In genomic region chr16:1475552-1476114, GRCh38 we compare ENCODE assay signal across 8 cellular contexts.
DNase-seq lines count a peak whose midpoint lies in the region; ATAC-seq and TF ChIP-seq lines count a peak whose summit lies in the region.

No MANE protein-coding gene starts in this region.

- no peak for TF ChIP-seq CTCF in GM12864 (IDR thresholded peaks at IDR 0.05; ENCODE audit: low read depth, low read length, missing control alignments)
- TF ChIP-seq CTCF in RWPE2 (IDR thresholded peaks at IDR 0.05; ENCODE audit: poor library complexity, severe bottlenecking), result no peak
- no peak for TF ChIP-seq CTCF in fibroblast of mammary gland (conservative IDR thresholded peaks at IDR 0.05; ENCODE audit: control insufficient read depth, insufficient read depth, low read depth, low read length)
- no peak for TF ChIP-seq CTCF in retinal pigment epithelial cell (conservative IDR thresholded peaks at IDR 0.05; ENCODE audit: low read depth, low read length)

- H3K9me3 ChIP-seq in RWPE2 (ENCODE audit: severe bottlenecking), result peaks cover 3% of the 10 kb centered on the region

- H3K4me3 ChIP-seq in GM12864 (ENCODE audit: low read depth, low read length), result peak overlapping the region; percentile 88
- H3K4me3 ChIP-seq in RWPE2 (ENCODE audit: severe bottlenecking), result peak overlapping the region; percentile 71
- peak overlapping the region; percentile 60 for H3K4me3 ChIP-seq in fibroblast of mammary gland (ENCODE audit: control insufficient read depth, low read depth, low read length)
- peak overlapping the region; percentile 43 for H3K4me3 ChIP-seq in retinal pigment epithelial cell (ENCODE audit: low read length)

- H3K36me3 ChIP-seq in RWPE2 (ENCODE audit: low read depth), result no peaks in the 10 kb centered on the region

- DNase-seq in GM12864 (ENCODE audit: low read depth) (no peak), RWPE2 (ENCODE audit: low spot score) (no peak), fibroblast of mammary gland (ENCODE audit: low read depth) (no peak), retinal pigment epithelial cell (ENCODE audit: low read depth) (no peak), SKM-1 (lab: John Stamatoyannopoulos, UW; ENCODE audit: unreplicated experiment) (no peak)

- peak overlapping the region; percentile 30 for H3K27ac ChIP-seq in RWPE2 (ENCODE audit: poor library complexity, severe bottlenecking)

- H3K27me3 ChIP-seq in RWPE2 (ENCODE audit: insufficient read depth, poor library complexity, severe bottlenecking), result no peaks in the 10 kb centered on the region

- ATAC-seq in RWPE2 (ENCODE audit: low read depth) (no peak; the same call in 2 of the 3 replicates), HG03378 (IDR thresholded peaks at IDR 0.05; ENCODE audit: unreplicated experiment) (no peak), GM21447 (IDR thresholded peaks at IDR 0.05; ENCODE audit: unreplicated experiment) (no peak)
- no peak for ATAC-seq in activated CD4-positive, CD25-positive, alpha-beta regulatory T cell treated with anti-CD3 and anti-CD28 coated beads, Interleukin-2, amount 50 U/mL, for 24 hours

- H3K4me1 ChIP-seq in RWPE2 (ENCODE audit: insufficient read depth, poor library complexity, severe bottlenecking), result no peaks in the 10 kb centered on the region
